In genomic region chr20:51790256-51790655, GRCh38 we compare ENCODE assay signal across 2 cellular contexts.
A peak's percentile ranks its signal among the peaks of the same experiment; 100 is the strongest.
TF ChIP-seq lines count a peak whose summit lies in the region.

No MANE protein-coding gene starts in this region.

TF ChIP-seq in HepG2, 621 proteins besides CTCF, POLR2A, EP300 and RAD21:
- TF ChIP-seq NRL (CRISPR knock-in tag; IDR thresholded peaks at IDR 0.05; ENCODE audit: borderline replicate concordance) (0 out of 2 replicates have a peak, but pooled peaks have one; percentile 33), ZNF768 (CRISPR knock-in tag; IDR thresholded peaks at IDR 0.05) (peak; percentile 27; the same call in 1 of the 2 replicates), ATF7 (IDR thresholded peaks at IDR 0.05) (peak; percentile 97), ATF7 (CRISPR knock-in tag; IDR thresholded peaks at IDR 0.05) (no peak), TRAFD1 (CRISPR knock-in tag; IDR thresholded peaks at IDR 0.05; ENCODE audit: borderline replicate concordance) (no peak), CREB1 (IDR thresholded peaks at IDR 0.05) (peak; percentile 79), CREB1 (CRISPR knock-in tag; IDR thresholded peaks at IDR 0.05) (no peak)

TF ChIP-seq in H1, 55 proteins besides CTCF, POLR2A, EP300 and RAD21:
- no peak for TF ChIP-seq GTF2F1 (IDR thresholded peaks at IDR 0.05; ENCODE audit: borderline replicate concordance, low read depth, low read length)
- TF ChIP-seq SIX5 (IDR thresholded peaks at IDR 0.05; ENCODE audit: low read depth, low read length): no peak
- no peak for TF ChIP-seq JUN (IDR thresholded peaks at IDR 0.05; ENCODE audit: low read depth, low read length)
